Comparison of ENCODE assay signal across 33 cellular contexts in genomic region chr1:182724215-182724614, GRCh38. TPM values are rescaled to one million over a fixed set of nuclear protein-coding genes. Genes with fewer than 3 reads are reported as not detected.
"Had no signal": no experiment of that assay in that cellular context is flagged by ENCODE, and none has a peak within 500 bp of the region (broad histone marks: within the 10 kb centered on the region; RNA-seq: fewer than 3 reads in every experiment).

No MANE protein-coding gene starts in this region.

- H3K9me3 ChIP-seq: adrenal gland, body of pancreas, gastrocnemius medialis, heart right ventricle had no signal

- FAIRE-seq: colon had no signal

- H3K4me1 ChIP-seq: adrenal gland, body of pancreas, foreskin keratinocyte, gastrocnemius medialis had no signal

- DNase-seq: activated B cell treated with CpG ODN at 0.5 μM for 24 hours; activated CD4-positive, alpha-beta T cell treated with anti-CD3 and anti-CD28 coated beads for 48 hours; activated CD4-positive, alpha-beta T cell treated with anti-CD3 and anti-CD28 coated beads, Interleukin-2, amount 50 U/mL, for 1 hour; activated CD4-positive, alpha-beta T cell treated with anti-CD3 and anti-CD28 coated beads, Interleukin-2, amount 50 U/mL, for 48 hours; activated CD8-positive, alpha-beta memory T cell treated with anti-CD3 and anti-CD28 coated beads for 24 hours; activated CD8-positive, alpha-beta T cell treated with anti-CD3 and anti-CD28 coated beads for 36 hours; activated effector memory CD4-positive, alpha-beta T cell treated with anti-CD3 and anti-CD28 coated beads, Interleukin-2, amount 50 U/mL, for 16 hours; activated naive CD4-positive, alpha-beta T cell treated with anti-CD3 and anti-CD28 coated beads for 36 hours; activated naive CD8-positive, alpha-beta T cell treated with anti-CD3 and anti-CD28 coated beads for 36 hours; activated naive CD8-positive, alpha-beta T cell treated with anti-CD3 and anti-CD28 coated beads, Interleukin-2, amount 50 U/mL, for 24 hours; activated T-cell treated with anti-CD3 and anti-CD28 coated beads, Interleukin-2, amount 50 U/mL, for 4 hours; adrenal gland; amygdala; aorta; body of pancreas; caudate nucleus; cortex of kidney; dermis blood vessel endothelial cell; effector CD4-positive, alpha-beta T cell; effector memory CD8-positive, alpha-beta T cell; foreskin keratinocyte; gastrocnemius medialis; heart right ventricle; T-helper 1 cell; T-helper 17 cell; T1000; WERI-Rb-1 had no signal

- H3K27me3 ChIP-seq: adrenal gland, body of pancreas, gastrocnemius medialis, heart right ventricle had no signal

- H3K27ac ChIP-seq: adrenal gland, body of pancreas, foreskin keratinocyte, gastrocnemius medialis, WERI-Rb-1 had no signal

- ATAC-seq: activated CD4-positive, CD25-positive, alpha-beta regulatory T cell treated with anti-CD3 and anti-CD28 coated beads, Interleukin-2, amount 50 U/mL, for 24 hours; activated CD8-positive, alpha-beta T cell treated with anti-CD3 and anti-CD28 coated beads for 36 hours; activated naive CD8-positive, alpha-beta T cell treated with anti-CD3 and anti-CD28 coated beads, Interleukin-2, amount 50 U/mL, for 24 hours; activated T-cell treated with anti-CD3 and anti-CD28 coated beads, Interleukin-2, amount 50 U/mL, for 4 hours; body of pancreas; effector memory CD8-positive, alpha-beta T cell; foreskin keratinocyte; gastrocnemius medialis; heart right ventricle; T-helper 17 cell had no signal

- H3K4me3 ChIP-seq: adrenal gland, body of pancreas, gastrocnemius medialis, heart right ventricle had no signal

- H3K36me3 ChIP-seq: adrenal gland, gastrocnemius medialis, heart right ventricle, WERI-Rb-1 had no signal

RNA-seq across cellular contexts. Expression of gene RGS8, which starts 39.8 kb away (rescaled TPM):
- total RNA-seq: activated B cell treated with CpG ODN at 0.5 μM for 24 hours; activated CD8-positive, alpha-beta T cell treated with anti-CD3 and anti-CD28 coated beads for 36 hours; activated naive CD4-positive, alpha-beta T cell treated with anti-CD3 and anti-CD28 coated beads for 36 hours; activated naive CD8-positive, alpha-beta T cell treated with anti-CD3 and anti-CD28 coated beads for 36 hours; activated T-cell treated with anti-CD3 and anti-CD28 coated beads, Interleukin-2, amount 50 U/mL, for 4 hours; activated T-helper 1 cell treated with anti-CD3 and anti-CD28 coated beads, Interleukin-12 subunit alpha, Interleukin-12 subunit beta, Interleukin-2, Interleukin-4 antibody, amounts not matched to agents 30 ng/mL and 10 ng/mL and 1 ng/mL, durations not matched to agents 14 hours and 24 hours and 36 hours; activated T-helper 2 cell treated with anti-CD3 and anti-CD28 coated beads, Interferon-gamma antibody, Interleukin-2, Interleukin-4, amounts not matched to agents 10 μg/mL and 5 μg/mL and 100 μg/mL, durations not matched to agents 14 hours and 24 hours and 36 hours; body of pancreas; dermis blood vessel endothelial cell; foreskin keratinocyte; gastrocnemius medialis; glomerular endothelial cell; T-helper 17 cell had no signal
- polyA plus RNA-seq: aorta, esophagus, foreskin keratinocyte, heart right ventricle had no signal
